ENCODE assay signal across 15 cellular contexts in genomic region chr19:46132508-46133100, GRCh38. TPM values are rescaled to one million over a fixed set of nuclear protein-coding genes. Genes with fewer than 3 reads are reported as not detected.
DNase-seq lines count a peak whose midpoint lies in the region; ATAC-seq, FAIRE-seq and TF ChIP-seq lines count a peak whose summit lies in the region.
"Had no signal": no experiment of that assay in that cellular context is flagged by ENCODE, and none has a peak within 500 bp of the region (broad histone marks: within the 10 kb centered on the region; RNA-seq: fewer than 3 reads in every experiment).

No MANE protein-coding gene starts in this region.

- no peak for ATAC-seq in aorta (ENCODE audit: low FRiP score)
- ATAC-seq: stimulated activated naive B cell treated with anti-CD40 and anti-IgM and Interleukin-4, amounts not matched to agents 10 μg/mL and 1 μg/mL and 100 μg/mL, for 72 hours had no signal

- DNase-seq in HEK293T (ENCODE audit: extremely low spot score) (no peak), NCI-H2107 treated with DMSO at 0.1 percent for 48 hours (lab: John Stamatoyannopoulos, UW; ENCODE audit: unreplicated experiment) (no peak), aorta (no peak), head of caudate nucleus (no peak), GM19239 (ENCODE audit: insufficient read length, low spot score) (no peak)
- DNase-seq: DND-41; kidney; NK-92 treated with Interleukin-12 subunit alpha and Interleukin-12 subunit beta, amount 100 ng/mL, for 24 hours; stimulated activated CD4-positive, alpha-beta T cell treated with anti-CD3 and anti-CD28 coated beads, Interleukin-12 subunit alpha, Interleukin-12 subunit beta, amount 100 ng/mL, for 4 hours; stimulated activated naive B cell treated with anti-CD40 and anti-IgM and Interleukin-4, amounts not matched to agents 10 μg/mL and 1 μg/mL and 100 μg/mL, for 72 hours had no signal

- H3K27ac ChIP-seq in iPS-20b (ENCODE audit: low read length), result peak overlapping the region; percentile 69
- H3K27ac ChIP-seq in skeletal muscle tissue (ENCODE audit: low read depth, low read length), result peak overlapping the region; percentile 16
- peak overlapping the region in 1 of 2 donors; percentile 58 for H3K27ac ChIP-seq in aorta (ENCODE audit: low read depth in 1 of 2, low read length in 2 of 2)

- no peak for FAIRE-seq in GM19239 (lab: Jason Lieb, UNC)
- FAIRE-seq: kidney had no signal

- CTCF ChIA-PET in HEK293T (lab: Yijun Ruan, JAX), result no interaction called here

- H3K36me3 ChIP-seq in iPS-20b (ENCODE audit: insufficient read depth, low read depth, low read length), result no peaks in the 10 kb centered on the region
- H3K36me3 ChIP-seq in skeletal muscle tissue (ENCODE audit: control insufficient read depth in 3 of 3, insufficient read depth in 3 of 3, low read length in 3 of 3), result no peaks in the 10 kb centered on the region
- no peaks in the 10 kb centered on the region for H3K36me3 ChIP-seq in aorta (ENCODE audit: control insufficient read depth in 1 of 2, insufficient read depth in 2 of 2, low read length in 1 of 2)
- H3K36me3 ChIP-seq: HAP-1 had no signal

- peaks cover 49% of the 10 kb centered on the region for H3K4me1 Mint-ChIP-seq in brain
- H3K4me1 Mint-ChIP-seq: stimulated activated naive B cell treated with anti-CD40 and anti-IgM and Interleukin-4, amounts not matched to agents 10 μg/mL and 1 μg/mL and 100 μg/mL, for 72 hours had no signal

- H3K9ac ChIP-seq in iPS-20b (ENCODE audit: low read depth, low read length) (peak overlapping the region; percentile 89), skeletal muscle tissue (ENCODE audit: low read depth in 1 of 3, low read length in 3 of 3) (peak overlapping the region in 1 of 3 donors; percentile 40)

- intact Hi-C loops in aorta (cut with DNase I) (no loop called here), head of caudate nucleus (cut with DNase I) (no loop called here)

- H3K27ac Mint-ChIP-seq in brain, result peak overlapping the region; percentile 94 to 99 (median 98)
- H3K27ac Mint-ChIP-seq: stimulated activated naive B cell treated with anti-CD40 and anti-IgM and Interleukin-4, amounts not matched to agents 10 μg/mL and 1 μg/mL and 100 μg/mL, for 72 hours had no signal

- 86 to 90% methylated on average over 4 of the region's 4 CpGs for WGBS in aorta, 2 donors

- peak overlapping the region; percentile 52 for H3K4me3 ChIP-seq in iPS-20b (ENCODE audit: low read length)
- H3K4me3 ChIP-seq in skeletal muscle tissue (ENCODE audit: low read length in 3 of 3), result peak overlapping the region in 2 of 3 donors; percentile 12 to 49
- no peak overlapping the region for H3K4me3 ChIP-seq in aorta (ENCODE audit: low read length in 2 of 2)
- H3K4me3 ChIP-seq: HAP-1 had no signal

- H3K9me3 ChIP-seq in iPS-20b (ENCODE audit: insufficient read depth, low read depth, low read length) (no peaks in the 10 kb centered on the region; the same call in 1 of the 2 replicates), skeletal muscle tissue (ENCODE audit: control insufficient read depth in 3 of 3, low read length in 3 of 3) (no peaks in the 10 kb centered on the region), aorta (ENCODE audit: control insufficient read depth, low read length) (no peaks in the 10 kb centered on the region)
- H3K9me3 ChIP-seq: HAP-1 had no signal

- POLR2A ChIA-PET in HEK293T (lab: Yijun Ruan, JAX), result interaction anchor here (1.0 to 1.3 kb wide), 2 partner anchors 15 to 107 kb away, joined by 4 read pairs; partner anchors contain the start of gene IGFL2

- H3K36me3 Mint-ChIP-seq in brain, result no peaks in the 10 kb centered on the region
- H3K36me3 Mint-ChIP-seq: stimulated activated naive B cell treated with anti-CD40 and anti-IgM and Interleukin-4, amounts not matched to agents 10 μg/mL and 1 μg/mL and 100 μg/mL, for 72 hours had no signal

- H3K4me1 ChIP-seq in iPS-20b (ENCODE audit: insufficient read depth, low read length) (peaks cover 12% of the 10 kb centered on the region; the same call in 1 of the 2 replicates), skeletal muscle tissue (ENCODE audit: control insufficient read depth in 3 of 3, insufficient read depth in 3 of 3, low read length in 3 of 3) (peaks cover 13 to 17% (median 14%) of the 10 kb centered on the region in 3 donors), aorta (ENCODE audit: control insufficient read depth in 1 of 2, insufficient read depth in 2 of 2, low read length in 2 of 2) (no peaks in the 10 kb centered on the region)

- H3K9me3 Mint-ChIP-seq in brain, result peaks cover 2 to 19% (median 14%) of the 10 kb centered on the region in 5 experiments
- H3K9me3 Mint-ChIP-seq: stimulated activated naive B cell treated with anti-CD40 and anti-IgM and Interleukin-4, amounts not matched to agents 10 μg/mL and 1 μg/mL and 100 μg/mL, for 72 hours had no signal

- peaks cover 9% of the 10 kb centered on the region for H3K27me3 Mint-ChIP-seq in brain

- H3K4me3 Mint-ChIP-seq in brain, result peak overlapping the region; percentile 63 to 81 (median 74)
- H3K4me3 Mint-ChIP-seq: stimulated activated naive B cell treated with anti-CD40 and anti-IgM and Interleukin-4, amounts not matched to agents 10 μg/mL and 1 μg/mL and 100 μg/mL, for 72 hours had no signal

- no peak for TF ChIP-seq CTCF in brain (conservative IDR thresholded peaks at IDR 0.05)

- H3K27me3 ChIP-seq in iPS-20b (ENCODE audit: insufficient read depth, low read length) (no peaks in the 10 kb centered on the region), skeletal muscle tissue (ENCODE audit: control insufficient read depth in 3 of 3, insufficient read depth in 3 of 3, low read length in 3 of 3) (no peaks in the 10 kb centered on the region), aorta (ENCODE audit: control insufficient read depth in 1 of 2, insufficient read depth in 2 of 2, low read length in 1 of 2) (no peaks in the 10 kb centered on the region)

TF ChIP-seq in HEK293T, 16 proteins besides CTCF, POLR2A, EP300 and RAD21:
- peak; percentile 26; the same call in 1 of the 2 replicates for TF ChIP-seq L3MBTL2 (conservative IDR thresholded peaks at IDR 0.05)
- no peak for TF ChIP-seq ZNF384 (IDR thresholded peaks at IDR 0.05)
TF ChIP-seq in HEK293T: peak in this region for 1.

RNA-seq across cellular contexts. Expression of gene IGFL3, which starts 8.1 kb away (rescaled TPM):
- not detected for polyA plus RNA-seq in brain (ENCODE audit: insufficient read depth, low read depth, low replicate concordance)
- total RNA-seq in skeletal muscle tissue, result not detected
- total RNA-seq in aorta, result not detected
- polyA plus RNA-seq in aorta, result not detected
- total RNA-seq: dermis microvascular lymphatic vessel endothelial cell, kidney had no signal

RNA-seq across cellular contexts. Expression of gene IGFL2, which starts 15.4 kb away (rescaled TPM):
- polyA plus RNA-seq in brain (ENCODE audit: insufficient read depth, low read depth, low replicate concordance), result not detected
- not detected for total RNA-seq in skeletal muscle tissue
- under 1 TPM in 1 of 2 donors, not detected in 1; 0.36 TPM for total RNA-seq in aorta
- not detected for polyA plus RNA-seq in aorta
- total RNA-seq: dermis microvascular lymphatic vessel endothelial cell, kidney had no signal

Comparison
In these comparisons a context has a peak if more than half of its experiments do, and no peak if none do; other contexts are left out.
1. H3K4me3 ChIP-seq: peak in iPS-20b (single experiment) and skeletal muscle tissue (2 of 3); none in aorta (0 of 2).